Comparison of ENCODE assay signal across 19 cellular contexts in genomic region chr21:45356653-45357435, GRCh38. TPM values are rescaled to one million over a fixed set of nuclear protein-coding genes. Genes with fewer than 3 reads are reported as not detected.
A peak's percentile ranks its signal among the peaks of the same experiment; 100 is the strongest.
DNase-seq lines count a peak whose midpoint lies in the region; ATAC-seq, FAIRE-seq and TF ChIP-seq lines count a peak whose summit lies in the region.
"Had no signal": no experiment of that assay in that cellular context is flagged by ENCODE, and none has a peak within 500 bp of the region (broad histone marks: within the 10 kb centered on the region; RNA-seq: fewer than 3 reads in every experiment).

No MANE protein-coding gene starts in this region.

- H3K9me3 ChIP-seq in body of pancreas (no peaks in the 10 kb centered on the region), HepG2 (ENCODE audit: low read length) (no peaks in the 10 kb centered on the region), skeletal muscle tissue (ENCODE audit: control insufficient read depth in 3 of 3, low read length in 3 of 3) (no peaks in the 10 kb centered on the region)
- H3K9me3 ChIP-seq: thoracic aorta had no signal

- TF ChIP-seq RAD21 in HepG2 (CRISPR knock-in tag; IDR thresholded peaks at IDR 0.05) = 0 out of 2 replicates have a peak, but pooled peaks have one; percentile 17

- no peaks in the 10 kb centered on the region for H3K27me3 ChIP-seq in body of pancreas
- no peaks in the 10 kb centered on the region for H3K27me3 ChIP-seq in HepG2 (ENCODE audit: control insufficient read depth in 1 of 2, insufficient read depth in 2 of 2, low read length in 2 of 2)
- peaks cover 0 to 15% (median 10%) of the 10 kb centered on the region in 3 donors for H3K27me3 ChIP-seq in skeletal muscle tissue (ENCODE audit: control insufficient read depth in 3 of 3, insufficient read depth in 3 of 3, low read length in 3 of 3)

- no peak overlapping the region for H3K27ac Mint-ChIP-seq in activated naive CD4-positive, alpha-beta T cell treated with anti-CD3 and anti-CD28 coated beads, Interleukin-2, amount 50 U/mL, for 72 hours
- H3K27ac Mint-ChIP-seq: activated T-cell treated with anti-CD3 and anti-CD28 coated beads, Interleukin-2, amount 50 U/mL, for 24 hours; dendritic cell treated with granulocyte-macrophage colony-stimulating factor and Interleukin-4, amounts not matched to agents 40 ng/mL and 50 ng/mL, for 4 days had no signal

- H3K36me3 ChIP-seq in body of pancreas (replicated peaks in 1 of 2; ENCODE audit: insufficient read depth in 1 of 2, low read depth in 2 of 2) (no peaks in the 10 kb centered on the region), HepG2 (replicated peaks in 1 of 2; ENCODE audit: control insufficient read depth in 1 of 2, insufficient read depth in 2 of 2, low read length in 2 of 2) (no peaks in the 10 kb centered on the region), skeletal muscle tissue (ENCODE audit: control insufficient read depth in 3 of 3, insufficient read depth in 3 of 3, low read length in 3 of 3) (no peaks in the 10 kb centered on the region)
- H3K36me3 ChIP-seq: thoracic aorta had no signal

- no peak for DNase-seq in body of pancreas
- DNase-seq in HepG2 (ENCODE audit: low spot score) = peak; percentile 87
- DNase-seq in NCI-H510A (lab: John Stamatoyannopoulos, UW) = no peak
- DNase-seq in activated CD4-positive, CD25-positive, alpha-beta regulatory T cell treated with anti-CD3 and anti-CD28 coated beads, Interleukin-2, amount 50 U/mL, for 72 hours = no peak
- DNase-seq in activated naive CD4-positive, alpha-beta T cell treated with anti-CD3 and anti-CD28 coated beads, Interleukin-2, amount 50 U/mL, for 72 hours (ENCODE audit: low spot score in 2 of 2) = no peak
- DNase-seq in stimulated activated CD4-positive, alpha-beta T cell treated with anti-CD3 and anti-CD28 coated beads, Interleukin-15, amount 100 ng/mL, for 24 hours = no peak
- DNase-seq: activated T-cell treated with anti-CD3 and anti-CD28 coated beads, Interleukin-2, amount 50 U/mL, for 24 hours; amygdala; DMS153; NCI-H226; T-helper 1 cell had no signal

- TF ChIP-seq CTCF in GM12874 (IDR thresholded peaks at IDR 0.05; ENCODE audit: insufficient read depth, low read depth, low read length) (0 out of 2 replicates have a peak, but pooled peaks have one; percentile 0), body of pancreas (IDR thresholded peaks at IDR 0.05) (no peak), HepG2 (CRISPR knock-in tag; IDR thresholded peaks at IDR 0.05) (no peak)

- H4K20me1 ChIP-seq in HepG2 (ENCODE audit: insufficient read depth, low read length) = no peaks in the 10 kb centered on the region

- no peaks in the 10 kb centered on the region for H3K9me3 Mint-ChIP-seq in activated naive CD4-positive, alpha-beta T cell treated with anti-CD3 and anti-CD28 coated beads, Interleukin-2, amount 50 U/mL, for 72 hours
- H3K9me3 Mint-ChIP-seq: activated T-cell treated with anti-CD3 and anti-CD28 coated beads, Interleukin-2, amount 50 U/mL, for 24 hours; dendritic cell treated with granulocyte-macrophage colony-stimulating factor and Interleukin-4, amounts not matched to agents 40 ng/mL and 50 ng/mL, for 4 days had no signal

- in situ Hi-C loops in HepG2 (cut with HindIII; ENCODE audit: extremely low pct_ligation_motif_present, low pct_unique_long_range_greater_than_20kb) = no loop called here

- no peak for ATAC-seq in body of pancreas
- ATAC-seq in HepG2 = peak; percentile 59
- ATAC-seq in activated naive CD4-positive, alpha-beta T cell treated with anti-CD3 and anti-CD28 coated beads, Interleukin-2, amount 50 U/mL, for 72 hours = no peak
- ATAC-seq: activated CD4-positive, CD25-positive, alpha-beta regulatory T cell treated with anti-CD3 and anti-CD28 coated beads, Interleukin-2, amount 50 U/mL, for 24 hours; HCT116 had no signal

- BruUV-seq in HepG2 (replicated peaks; lab: Mats Ljungman, UMichigan) = no TSS peak

- WGBS in body of pancreas, 2 donors = 36 to 40% methylated on average over 18 to 20 of the region's 20 CpGs
- WGBS in HepG2 (ENCODE audit: low lambda C conversion rate) = 17% methylated on average over 16 of the region's 20 CpGs

- POLR2A ChIA-PET in HepG2 (lab: Yijun Ruan, JAX) = interaction anchor here (0.7 to 2.4 kb wide), 13 partner anchors 8 to 168 kb away, joined by 3 to 11 read pairs (median 4); no protein-coding TSS in a partner anchor

- FAIRE-seq in HepG2 (lab: Jason Lieb, UNC) = peak; percentile 90
- FAIRE-seq: islet of Langerhans had no signal

- CTCF ChIA-PET in HepG2 (lab: Yijun Ruan, JAX; ENCODE audit: low intra/inter-chr PET ratio, low total read pairs) = interaction anchor here (2.4 kb wide), 1 partner anchor 82 kb away, joined by 11 read pairs; no protein-coding TSS in a partner anchor

- TF ChIP-seq EP300 in HepG2 (IDR thresholded peaks at IDR 0.05; ENCODE audit: low read depth in 2 of 2, low read length in 2 of 2) (peak; percentile 66 to 68; a peak in 3 of 4 replicates), HepG2 (CRISPR knock-in tag; IDR thresholded peaks at IDR 0.05; ENCODE audit: borderline replicate concordance) (peak; percentile 44; the same call in 1 of the 2 replicates)

- H3K27ac ChIP-seq in body of pancreas (peak overlapping the region in 3 of 4 donors; percentile 46 to 67 (median 59)), HepG2 (ENCODE audit: extremely low read length, insufficient read depth, low read length) (peak overlapping the region; percentile 82), skeletal muscle tissue (ENCODE audit: low read depth, low read length) (peak overlapping the region; percentile 84)

- no peaks in the 10 kb centered on the region for H3K36me3 Mint-ChIP-seq in activated naive CD4-positive, alpha-beta T cell treated with anti-CD3 and anti-CD28 coated beads, Interleukin-2, amount 50 U/mL, for 72 hours

- TF ChIP-seq POLR2A in body of pancreas (IDR thresholded peaks at IDR 0.05) = no peak
- TF ChIP-seq POLR2A in HepG2 (IDR thresholded peaks at IDR 0.05; ENCODE audit: insufficient read depth in 1 of 2, low read depth in 2 of 2, low read length in 2 of 2) = no peak

- H3K9ac ChIP-seq in HepG2 (ENCODE audit: insufficient read depth, low read depth, low read length) (peak overlapping the region; percentile 25), skeletal muscle tissue (ENCODE audit: low read depth in 1 of 3, low read length in 3 of 3) (no peak overlapping the region)

- H3K4me1 ChIP-seq in body of pancreas = peaks cover 19% of the 10 kb centered on the region
- H3K4me1 ChIP-seq in HepG2 (ENCODE audit: insufficient read depth, low read length) = peaks cover 63% of the 10 kb centered on the region
- H3K4me1 ChIP-seq in skeletal muscle tissue (ENCODE audit: control insufficient read depth in 3 of 3, insufficient read depth in 3 of 3, low read length in 3 of 3) = peaks cover 25 to 41% (median 35%) of the 10 kb centered on the region in 3 donors

- H3K4me3 ChIP-seq in body of pancreas (no peak overlapping the region), HepG2 (replicated peaks in 1 of 3; ENCODE audit: insufficient read depth in 1 of 3, low read depth in 2 of 3, low read length in 3 of 3) (peak overlapping the region in 1 of 3 experiments; percentile 32; a peak in 2 of 6 replicates), skeletal muscle tissue (ENCODE audit: low read length in 3 of 3) (peak overlapping the region in 1 of 3 donors; percentile 13)
- H3K4me3 ChIP-seq: smooth muscle cell, thoracic aorta had no signal

- peak overlapping the region; percentile 81 for H3K4me2 ChIP-seq in HepG2 (ENCODE audit: low read depth, low read length)
- H3K4me2 ChIP-seq: smooth muscle cell had no signal

- no peaks in the 10 kb centered on the region for H3K79me2 ChIP-seq in HepG2 (ENCODE audit: insufficient read depth, low read length)

- no peak overlapping the region for H2AFZ ChIP-seq in HepG2 (ENCODE audit: low read length)

- intact Hi-C loops in body of pancreas (cut with DNase I) = no loop called here
- intact Hi-C loops in HepG2 (cut with micrococcal nuclease; ENCODE audit: unreplicated experiment) = loop anchor here (5.0 kb wide), 1 partner anchor 65 kb away; no protein-coding TSS in a partner anchor

RNA-seq across cellular contexts. Expression of gene COL18A1, which starts 48.1 kb away (rescaled TPM):
- total RNA-seq in body of pancreas = 100 to 1,000 TPM; 108 to 284 TPM
- total RNA-seq in HepG2 (2016; rRNA removed; fragmentation: Illumina TruSeq; extraction: Trizol) = 21.2 and 102 TPM in 2 replicates
- total RNA-seq in HepG2 (2016; cell fraction: cytosol; rRNA removed; fragmentation: Illumina TruSeq; extraction: Trizol; ENCODE audit: low read depth) = 5.5 and 5.6 TPM in 2 replicates
- 18.4 and 106 TPM in 2 replicates for total RNA-seq in HepG2 (2016; cell fraction: insoluble cytoplasmic fraction; rRNA removed; fragmentation: Illumina TruSeq; extraction: Trizol)
- total RNA-seq in HepG2 (2016; cell fraction: membrane; rRNA removed; fragmentation: Illumina TruSeq; extraction: Trizol) = 10.8 and 11.6 TPM in 2 replicates
- 122 and 150 TPM in 2 replicates for total RNA-seq in HepG2 (2016; cell fraction: nucleus; rRNA removed; fragmentation: Illumina TruSeq; extraction: Trizol)
- 79.0 and 128 TPM in 2 replicates for polyA plus RNA-seq in HepG2 (2011; rRNA removed)
- polyA plus RNA-seq in HepG2 (2011; cell fraction: cytosol; rRNA removed) = 51.6 and 89.8 TPM in 2 replicates
- 1,622 and 2,194 TPM in 2 replicates for polyA plus RNA-seq in HepG2 (2011; cell fraction: nucleus; rRNA removed)
- 59.0 and 129 TPM in 2 replicates for polyA plus RNA-seq in HepG2 (2012)
- polyA plus RNA-seq in HepG2 (2016; cell fraction: cytosol; fragmentation: Illumina TruSeq; extraction: Trizol; ENCODE audit: low read depth) = 4.3 and 4.4 TPM in 2 replicates
- 20.7 and 26.9 TPM in 2 replicates for polyA plus RNA-seq in HepG2 (2016; cell fraction: insoluble cytoplasmic fraction; fragmentation: Illumina TruSeq; extraction: Trizol; ENCODE audit: low read depth)
- polyA plus RNA-seq in HepG2 (2016; cell fraction: membrane; fragmentation: Illumina TruSeq; extraction: Trizol; ENCODE audit: low read depth) = 5.0 and 6.2 TPM in 2 replicates
- 308 and 331 TPM in 2 replicates for polyA plus RNA-seq in HepG2 (2016; cell fraction: nucleus; fragmentation: Illumina TruSeq; extraction: Trizol; ENCODE audit: insufficient read depth, low read depth)
- polyA minus RNA-seq in HepG2 (2011; rRNA and poly(A)+ RNA removed; ENCODE audit: low replicate concordance) = 0.09 and 44.3 TPM in 2 replicates
- 36.9 and 37.7 TPM in 2 replicates for polyA minus RNA-seq in HepG2 (2011; cell fraction: cytosol; rRNA and poly(A)+ RNA removed)
- polyA minus RNA-seq in HepG2 (2011; cell fraction: nucleus; rRNA and poly(A)+ RNA removed) = 46.7 and 51.1 TPM in 2 replicates
- 59.0 TPM for total RNA-seq in skeletal muscle tissue
- total RNA-seq in activated naive CD4-positive, alpha-beta T cell treated with anti-CD3 and anti-CD28 coated beads, Interleukin-2, amount 50 U/mL, for 72 hours = 10 to 100 TPM in 1 of 2 donors, 1 to 10 TPM in 1; 4.3 to 22.3 TPM
